ENCODE assay signal across 1 cellular context in the genomic region with DNA sequence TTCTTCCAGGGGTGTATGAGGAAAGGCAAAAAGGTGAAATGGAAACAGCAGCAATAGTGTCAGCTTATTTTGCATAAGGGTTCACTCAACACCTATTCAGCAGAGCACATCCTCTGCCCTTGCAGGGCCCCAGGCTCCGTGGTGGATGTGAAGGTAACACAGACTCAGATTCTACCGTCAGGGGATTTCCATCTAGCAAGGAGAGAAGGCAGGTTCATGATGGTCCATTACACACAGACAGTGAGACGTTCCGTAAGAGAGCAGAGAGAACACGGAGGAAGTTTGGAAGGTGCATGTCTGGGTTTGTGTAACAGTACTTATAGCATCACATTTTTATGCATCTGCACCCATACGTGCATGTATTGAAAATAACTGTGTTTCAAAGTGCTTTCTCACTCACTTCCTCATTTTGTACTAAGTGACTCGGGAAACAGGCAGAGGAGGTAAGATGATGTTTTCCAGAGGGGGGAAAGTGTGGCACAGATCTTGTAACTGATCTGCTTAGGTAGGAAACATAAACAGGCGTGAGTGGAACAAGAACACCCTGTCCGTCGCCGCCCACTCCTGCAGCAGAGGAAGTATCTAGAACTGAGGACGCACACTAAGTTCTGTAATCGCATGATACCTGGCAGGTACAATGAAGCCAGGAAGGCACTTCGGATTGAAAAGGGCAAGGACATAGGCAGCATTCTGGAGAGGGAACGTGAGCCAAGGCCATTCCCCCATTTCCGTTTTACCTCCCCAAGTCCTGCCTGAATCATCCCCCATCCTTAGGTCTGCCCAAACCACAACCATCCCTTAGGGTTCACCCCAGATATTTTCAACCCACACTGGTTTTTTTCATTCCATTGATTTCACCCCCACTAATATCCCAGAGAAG.
TF ChIP-seq lines count a peak whose summit lies in the region.

No MANE protein-coding gene starts in this region.

TF ChIP-seq in GM12878, 131 proteins besides CTCF, POLR2A, EP300 and RAD21 (continued from another document):
- TF ChIP-seq TAF1 (IDR thresholded peaks at IDR 0.05; ENCODE audit: borderline replicate concordance, low read depth, low read length) (0 out of 2 replicates have a peak, but pooled peaks have one; percentile 36), CREB1 (IDR thresholded peaks at IDR 0.05; ENCODE audit: low read depth) (peak; percentile 43; the same call in 1 of the 2 replicates), CBX3 (IDR thresholded peaks at IDR 0.05; ENCODE audit: borderline replicate concordance, low read depth) (no peak), LARP7 (IDR thresholded peaks at IDR 0.05) (no peak), FOXM1 (IDR thresholded peaks at IDR 0.05; ENCODE audit: low read depth, low read length) (0 out of 2 replicates have a peak, but pooled peaks have one; percentile 35), RUNX3 (IDR thresholded peaks at IDR 0.05; ENCODE audit: low read length) (no peak), MEF2B (IDR thresholded peaks at IDR 0.05; ENCODE audit: partially characterized antibody, poor library complexity, severe bottlenecking) (no peak), RCOR1 (conservative IDR thresholded peaks at IDR 0.05; ENCODE audit: low read depth, low read length) (0 out of 2 replicates have a peak, but pooled peaks have one; percentile 40), HCFC1 (IDR thresholded peaks at IDR 0.05; ENCODE audit: low read length) (no peak), NBN (IDR thresholded peaks at IDR 0.05) (no peak), FOXK2 (IDR thresholded peaks at IDR 0.05) (no peak), PAX5 (IDR thresholded peaks at IDR 0.05; ENCODE audit: borderline replicate concordance, low read depth, low read length) (peak; percentile 63; the same call in 1 of the 2 replicates), CREM (IDR thresholded peaks at IDR 0.05; ENCODE audit: low read depth) (peak; percentile 35; the same call in 1 of the 2 replicates), RAD51 (IDR thresholded peaks at IDR 0.05) (no peak), IKZF2 (IDR thresholded peaks at IDR 0.05) (peak; percentile 21 to 49; a peak in 3 of 4 replicates), BHLHE40 (IDR thresholded peaks at IDR 0.05; ENCODE audit: borderline replicate concordance in 1 of 2, low read depth in 2 of 2, low read length in 1 of 2) (0 out of 4 replicates have a peak, but pooled peaks of 1 of the 2 experiments have one; percentile 15), MTA2 (IDR thresholded peaks at IDR 0.05; ENCODE audit: low read depth) (no peak), SPI1 (IDR thresholded peaks at IDR 0.05; ENCODE audit: borderline replicate concordance, insufficient read depth, low read depth, low read length) (peak; percentile 94), TARDBP (IDR thresholded peaks at IDR 0.05; ENCODE audit: borderline replicate concordance) (no peak), IKZF1 (conservative IDR thresholded peaks at IDR 0.05) (0 out of 2 replicates have a peak, but pooled peaks have one; percentile 21), DPF2 (IDR thresholded peaks at IDR 0.05) (peak; percentile 43; the same call in 1 of the 2 replicates), STAT1 (conservative IDR thresholded peaks at IDR 0.05) (no peak), NR2F1 (conservative IDR thresholded peaks at IDR 0.05) (no peak), NRF1 (conservative IDR thresholded peaks at IDR 0.05; ENCODE audit: low read depth, low read length) (no peak), TCF3 (IDR thresholded peaks at IDR 0.05; ENCODE audit: borderline replicate concordance, insufficient read depth, low read depth, low read length) (no peak), CEBPB (IDR thresholded peaks at IDR 0.05; ENCODE audit: borderline replicate concordance in 1 of 2, low read depth in 2 of 2, low read length in 2 of 2) (no peak), ATF7 (IDR thresholded peaks at IDR 0.05; ENCODE audit: low read depth) (0 out of 2 replicates have a peak, but pooled peaks have one; percentile 49)
- TF ChIP-seq, protein P1, sequence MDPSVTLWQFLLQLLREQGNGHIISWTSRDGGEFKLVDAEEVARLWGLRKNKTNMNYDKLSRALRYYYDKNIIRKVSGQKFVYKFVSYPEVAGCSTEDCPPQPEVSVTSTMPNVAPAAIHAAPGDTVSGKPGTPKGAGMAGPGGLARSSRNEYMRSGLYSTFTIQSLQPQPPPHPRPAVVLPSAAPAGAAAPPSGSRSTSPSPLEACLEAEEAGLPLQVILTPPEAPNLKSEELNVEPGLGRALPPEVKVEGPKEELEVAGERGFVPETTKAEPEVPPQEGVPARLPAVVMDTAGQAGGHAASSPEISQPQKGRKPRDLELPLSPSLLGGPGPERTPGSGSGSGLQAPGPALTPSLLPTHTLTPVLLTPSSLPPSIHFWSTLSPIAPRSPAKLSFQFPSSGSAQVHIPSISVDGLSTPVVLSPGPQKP (IDR thresholded peaks at IDR 0.05; ENCODE audit: low read depth, low read length), result no peak
- TF ChIP-seq, protein P2, sequence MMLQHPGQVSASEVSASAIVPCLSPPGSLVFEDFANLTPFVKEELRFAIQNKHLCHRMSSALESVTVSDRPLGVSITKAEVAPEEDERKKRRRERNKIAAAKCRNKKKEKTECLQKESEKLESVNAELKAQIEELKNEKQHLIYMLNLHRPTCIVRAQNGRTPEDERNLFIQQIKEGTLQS (IDR thresholded peaks at IDR 0.05; ENCODE audit: borderline replicate concordance, extremely low read depth, low read depth, low read length), result no peak
- TF ChIP-seq, protein P3, sequence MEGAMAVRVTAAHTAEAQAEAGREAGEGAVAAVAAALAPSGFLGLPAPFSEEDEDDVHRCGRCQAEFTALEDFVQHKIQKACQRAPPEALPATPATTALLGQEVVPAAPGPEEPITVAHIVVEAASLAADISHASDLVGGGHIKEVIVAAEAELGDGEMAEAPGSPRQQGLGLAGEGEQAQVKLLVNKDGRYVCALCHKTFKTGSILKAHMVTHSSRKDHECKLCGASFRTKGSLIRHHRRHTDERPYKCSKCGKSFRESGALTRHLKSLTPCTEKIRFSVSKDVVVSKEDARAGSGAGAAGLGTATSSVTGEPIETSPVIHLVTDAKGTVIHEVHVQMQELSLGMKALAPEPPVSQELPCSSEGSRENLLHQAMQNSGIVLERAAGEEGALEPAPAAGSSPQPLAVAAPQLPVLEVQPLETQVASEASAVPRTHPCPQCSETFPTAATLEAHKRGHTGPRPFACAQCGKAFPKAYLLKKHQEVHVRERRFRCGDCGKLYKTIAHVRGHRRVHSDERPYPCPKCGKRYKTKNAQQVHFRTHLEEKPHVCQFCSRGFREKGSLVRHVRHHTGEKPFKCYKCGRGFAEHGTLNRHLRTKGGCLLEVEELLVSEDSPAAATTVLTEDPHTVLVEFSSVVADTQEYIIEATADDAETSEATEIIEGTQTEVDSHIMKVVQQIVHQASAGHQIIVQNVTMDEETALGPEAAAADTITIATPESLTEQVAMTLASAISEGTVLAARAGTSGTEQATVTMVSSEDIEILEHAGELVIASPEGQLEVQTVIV (IDR thresholded peaks at IDR 0.05; ENCODE audit: borderline replicate concordance, partially characterized antibody), result no peak
- TF ChIP-seq, protein P4, sequence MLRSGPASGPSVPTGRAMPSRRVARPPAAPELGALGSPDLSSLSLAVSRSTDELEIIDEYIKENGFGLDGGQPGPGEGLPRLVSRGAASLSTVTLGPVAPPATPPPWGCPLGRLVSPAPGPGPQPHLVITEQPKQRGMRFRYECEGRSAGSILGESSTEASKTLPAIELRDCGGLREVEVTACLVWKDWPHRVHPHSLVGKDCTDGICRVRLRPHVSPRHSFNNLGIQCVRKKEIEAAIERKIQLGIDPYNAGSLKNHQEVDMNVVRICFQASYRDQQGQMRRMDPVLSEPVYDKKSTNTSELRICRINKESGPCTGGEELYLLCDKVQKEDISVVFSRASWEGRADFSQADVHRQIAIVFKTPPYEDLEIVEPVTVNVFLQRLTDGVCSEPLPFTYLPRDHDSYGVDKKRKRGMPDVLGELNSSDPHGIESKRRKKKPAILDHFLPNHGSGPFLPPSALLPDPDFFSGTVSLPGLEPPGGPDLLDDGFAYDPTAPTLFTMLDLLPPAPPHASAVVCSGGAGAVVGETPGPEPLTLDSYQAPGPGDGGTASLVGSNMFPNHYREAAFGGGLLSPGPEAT (IDR thresholded peaks at IDR 0.05; ENCODE audit: low read depth), result peak; percentile 74
